In the genomic region with DNA sequence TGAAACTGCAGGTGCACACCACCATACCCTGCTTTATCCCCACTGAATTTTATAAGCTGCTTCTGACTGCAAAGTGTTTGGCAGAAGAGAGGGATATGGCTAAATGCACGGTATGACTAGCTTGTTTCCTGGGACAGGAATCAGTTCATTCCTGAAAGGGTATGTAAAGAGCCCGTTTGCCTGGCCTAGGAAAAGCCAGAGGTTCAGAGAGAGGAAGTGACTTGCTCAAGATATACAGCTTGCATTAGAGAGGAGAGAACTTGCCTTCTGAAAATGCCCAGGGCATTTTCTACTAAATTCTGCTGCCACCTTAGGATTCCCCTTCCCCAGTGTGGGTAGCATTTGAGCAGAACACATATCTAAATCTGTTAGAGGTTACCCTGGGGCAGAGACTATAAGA, we compare ENCODE assay signal across 9 cellular contexts. TPM values are rescaled to one million over a fixed set of nuclear protein-coding genes. Genes with fewer than 3 reads are reported as not detected.
DNase-seq lines count a peak whose midpoint lies in the region; ATAC-seq, FAIRE-seq and TF ChIP-seq lines count a peak whose summit lies in the region.
"Had no signal": no experiment of that assay in that cellular context is flagged by ENCODE, and none has a peak within 500 bp of the region (broad histone marks: within the 10 kb centered on the region; RNA-seq: fewer than 3 reads in every experiment).

No MANE protein-coding gene starts in this region.

- H3K4me1 ChIP-seq in H1 (replicated peaks in 1 of 4; ENCODE audit: control insufficient read depth in 3 of 4, insufficient read depth in 4 of 4, low read length in 3 of 4): peaks cover 10 to 30% (median 20%) of the 10 kb centered on the region in 4 experiments

- no peak overlapping the region for H2AFZ ChIP-seq in H1 (ENCODE audit: low read length)

- CTCF ChIA-PET in H1 (lab: Charles Lee; ENCODE audit: partially characterized antibody): interaction anchor here (1.1 to 3.5 kb wide), 5 partner anchors 9 to 96 kb away, joined by 3 to 13 read pairs (median 4); no protein-coding TSS in a partner anchor
- CTCF ChIA-PET in activated CD4-positive, alpha-beta memory T cell treated with anti-CD3 and anti-CD28 coated beads, Interleukin-2, amount 10 ng/mL, durations not matched to agents 7 days and 5 days (lab: Charles Lee): no interaction called here

- H3K36me3 ChIP-seq in H1 (ENCODE audit: control insufficient read depth in 2 of 4, insufficient read depth in 4 of 4, low read length in 3 of 4): no peaks in the 10 kb centered on the region

- no peaks in the 10 kb centered on the region for H4K20me1 ChIP-seq in H1 (replicated peaks in 1 of 2; ENCODE audit: control insufficient read depth in 1 of 2, insufficient read depth in 2 of 2, low read length in 2 of 2)

- no peaks in the 10 kb centered on the region for H3K36me3 Mint-ChIP-seq in osteocyte (ENCODE audit: unreplicated experiment)
- H3K36me3 Mint-ChIP-seq in activated CD4-positive, alpha-beta memory T cell treated with anti-CD3 and anti-CD28 coated beads, Interleukin-2, amount 10 ng/mL, durations not matched to agents 7 days and 5 days (ENCODE audit: low read depth): no peaks in the 10 kb centered on the region

- no peak overlapping the region; the same call in 1 of the 2 replicates for H2AK5ac ChIP-seq in H1 (ENCODE audit: low read depth, low read length)

- no peak for TF ChIP-seq RAD21 in H1 (IDR thresholded peaks at IDR 0.05 in 1 of 2, conservative IDR thresholded peaks at IDR 0.05 in 1 of 2; ENCODE audit: low read depth in 2 of 2, low read length in 2 of 2)

- H3K27me3 ChIP-seq in H1 (replicated peaks in 1 of 4; ENCODE audit: control insufficient read depth in 3 of 4, extremely low read depth in 1 of 4, insufficient read depth in 3 of 4, low read length in 3 of 4): no peaks in the 10 kb centered on the region

- TF ChIP-seq POLR2A in H1 (IDR thresholded peaks at IDR 0.05; ENCODE audit: control extremely low read depth in 1 of 2, low read depth in 2 of 2, low read length in 2 of 2): no peak

- H3K27me3 Mint-ChIP-seq in osteocyte (ENCODE audit: unreplicated experiment): no peaks in the 10 kb centered on the region
- H3K27me3 Mint-ChIP-seq in activated CD4-positive, alpha-beta memory T cell treated with anti-CD3 and anti-CD28 coated beads, Interleukin-2, amount 10 ng/mL, durations not matched to agents 7 days and 5 days: peaks cover 7% of the 10 kb centered on the region

- H3K4ac ChIP-seq in H1 (replicated peaks; ENCODE audit: insufficient read length, low read depth, low read length): peak overlapping the region; percentile 4

- TF ChIP-seq CTCF in H1 (IDR thresholded peaks at IDR 0.05; ENCODE audit: control extremely low read depth in 1 of 3, insufficient read depth in 1 of 3, low read depth in 1 of 3, low read length in 3 of 3): no peak
- no peak for TF ChIP-seq CTCF in osteocyte (IDR thresholded peaks at IDR 0.05)
- no peak for TF ChIP-seq CTCF in GM20000 (IDR thresholded peaks at IDR 0.05; ENCODE audit: extremely low read depth, missing control alignments)

- peak overlapping the region; percentile 89; the same call in 1 of the 2 replicates for H2BK5ac ChIP-seq in H1 (ENCODE audit: low read depth, low read length)

- H3K27ac Mint-ChIP-seq in osteocyte (ENCODE audit: unreplicated experiment): peak overlapping the region; percentile 80
- H3K27ac Mint-ChIP-seq in activated CD4-positive, alpha-beta memory T cell treated with anti-CD3 and anti-CD28 coated beads, Interleukin-2, amount 10 ng/mL, durations not matched to agents 7 days and 5 days: no peak overlapping the region

- no peaks in the 10 kb centered on the region for H3K9me3 Mint-ChIP-seq in osteocyte (ENCODE audit: unreplicated experiment)
- no peaks in the 10 kb centered on the region for H3K9me3 Mint-ChIP-seq in activated CD4-positive, alpha-beta memory T cell treated with anti-CD3 and anti-CD28 coated beads, Interleukin-2, amount 10 ng/mL, durations not matched to agents 7 days and 5 days

- peak overlapping the region; percentile 23; the same call in 1 of the 2 replicates for H2BK20ac ChIP-seq in H1 (ENCODE audit: low read length)

- H3K4me3 ChIP-seq in H1 (ENCODE audit: extremely low read depth in 1 of 4, insufficient read depth in 2 of 4, low read depth in 3 of 4, low read length in 4 of 4): peak overlapping the region in 3 of 4 experiments; percentile 26 to 41 (median 35); a peak in 5 of 8 replicates

- H3K23ac ChIP-seq in H1 (ENCODE audit: insufficient read length): no peak overlapping the region

- H3K4me3 Mint-ChIP-seq in osteocyte (ENCODE audit: unreplicated experiment): no peak overlapping the region
- no peak overlapping the region for H3K4me3 Mint-ChIP-seq in activated CD4-positive, alpha-beta memory T cell treated with anti-CD3 and anti-CD28 coated beads, Interleukin-2, amount 10 ng/mL, durations not matched to agents 7 days and 5 days

- H3K27ac ChIP-seq in H1 (ENCODE audit: low read depth, low read length): no peak overlapping the region; the same call in 1 of the 2 replicates

- H3K79me2 ChIP-seq in H1 (ENCODE audit: control insufficient read depth in 1 of 2, insufficient read depth in 2 of 2, low read length in 2 of 2): no peaks in the 10 kb centered on the region

- POLR2A ChIA-PET in H1 (lab: Charles Lee; ENCODE audit: partially characterized antibody): interaction anchor here (0.9 to 4.5 kb wide), 15 partner anchors 9 to 226 kb away, joined by 3 to 51 read pairs (median 5); a partner anchor contains a TSS
- POLR2A ChIA-PET in activated CD4-positive, alpha-beta memory T cell treated with anti-CD3 and anti-CD28 coated beads, Interleukin-2, amount 10 ng/mL, durations not matched to agents 7 days and 5 days (lab: Charles Lee): no interaction called here

- no peak overlapping the region for H3K9ac ChIP-seq in H1 (replicated peaks in 1 of 4; ENCODE audit: extremely low read depth in 1 of 4, low read depth in 3 of 4, low read length in 3 of 4)

- H4K91ac ChIP-seq in H1 (replicated peaks; ENCODE audit: insufficient read length, low read length): no peak overlapping the region

- peak overlapping the region; percentile 51 for H4K5ac ChIP-seq in H1 (ENCODE audit: insufficient read length, low read depth, low read length)

- peak overlapping the region; percentile 8 for H2BK120ac ChIP-seq in H1 (replicated peaks; ENCODE audit: low read depth, low read length)

- H3K9me3 ChIP-seq in H1 (ENCODE audit: insufficient read depth in 2 of 2, low read depth in 1 of 2, low read length in 1 of 2): no peaks in the 10 kb centered on the region

- no peak overlapping the region; the same call in none of the 2 replicates for H2BK12ac ChIP-seq in H1 (ENCODE audit: low read depth, low read length)

- 40% methylated on average over 2 of the region's 2 CpGs; no CpG with 5 or more reads in 1 of the 2 experiments for WGBS in H1 (ENCODE audit: extremely low coverage in 1 of 2, insufficient coverage in 1 of 2, insufficient read length in 1 of 2, insufficient replicate concordance in 2 of 2, low coverage in 1 of 2, low lambda C conversion rate in 2 of 2, missing lambda C conversion rate in 1 of 2), 2 experiments

- DNase-seq in KG1 (lab: John Stamatoyannopoulos, UW) (peak; percentile 71), H1 (ENCODE audit: low read depth in 1 of 2, low spot score in 2 of 2) (no peak), osteocyte (ENCODE audit: extremely low spot score, unreplicated experiment) (no peak), NCI-H2196 treated with DMSO at 0.1 percent for 48 hours (lab: John Stamatoyannopoulos, UW; ENCODE audit: unreplicated experiment) (no peak), GM20000 (ENCODE audit: low spot score) (no peak)
- no peak for DNase-seq in activated naive CD4-positive, alpha-beta T cell treated with anti-CD3 and anti-CD28 coated beads, Interleukin-2, amount 50 U/mL, for 16 hours
- no peak for DNase-seq in activated CD4-positive, alpha-beta memory T cell treated with anti-CD3 and anti-CD28 coated beads, Interleukin-2, amount 10 ng/mL, durations not matched to agents 7 days and 5 days
- DNase-seq: activated CD4-positive, alpha-beta T cell treated with anti-CD3 and anti-CD28 coated beads, Interleukin-2, amount 50 U/mL, for 1 hour had no signal

- no peak overlapping the region for H4K8ac ChIP-seq in H1 (ENCODE audit: extremely low read depth, insufficient read depth, low read length)

- no peak for TF ChIP-seq EP300 in H1 (IDR thresholded peaks at IDR 0.05; ENCODE audit: borderline replicate concordance in 1 of 2, low read depth in 2 of 2, low read length in 2 of 2)

- peak overlapping the region; percentile 61 to 64 for H3K4me2 ChIP-seq in H1 (ENCODE audit: insufficient read depth in 1 of 2, low read depth in 2 of 2, low read length in 2 of 2)

- peak overlapping the region; percentile 53; the same call in 1 of the 2 replicates for H2BK15ac ChIP-seq in H1 (ENCODE audit: low read length)

- H3K18ac ChIP-seq in H1 (ENCODE audit: extremely low read depth, low read length): 0 out of 2 replicates have a peak overlapping the region, but pooled peaks have one; percentile 88

- FAIRE-seq in H1 (lab: Jason Lieb, UNC): no peak

- no peak overlapping the region for H3K14ac ChIP-seq in H1 (ENCODE audit: insufficient read length)

- H3K4me1 Mint-ChIP-seq in osteocyte (ENCODE audit: unreplicated experiment): peaks cover 21% of the 10 kb centered on the region
- peaks cover 3% of the 10 kb centered on the region for H3K4me1 Mint-ChIP-seq in activated CD4-positive, alpha-beta memory T cell treated with anti-CD3 and anti-CD28 coated beads, Interleukin-2, amount 10 ng/mL, durations not matched to agents 7 days and 5 days

- H3K56ac ChIP-seq in H1 (replicated peaks; ENCODE audit: insufficient read length, low read depth, low read length): no peak overlapping the region

- H3K23me2 ChIP-seq in H1 (ENCODE audit: low read depth, low read length): peaks cover 4% of the 10 kb centered on the region; the same call in 1 of the 2 replicates

- no peaks in the 10 kb centered on the region for H3K79me1 ChIP-seq in H1 (ENCODE audit: low read depth, low read length)

- peak; percentile 11 for ATAC-seq in GM18909 (IDR thresholded peaks at IDR 0.05; ENCODE audit: poor library complexity, unreplicated experiment)

TF ChIP-seq in H1, 55 proteins besides CTCF, POLR2A, EP300 and RAD21 (continues in another document):
- TF ChIP-seq HDAC6 (IDR thresholded peaks at IDR 0.05; ENCODE audit: low read depth, low read length): no peak

RNA-seq across cellular contexts. Expression of a gene that starts 0.7 kb away (rescaled TPM):
- 52.5 and 54.3 TPM in 2 replicates for total RNA-seq in H1 (2021; fragmentation: NEBNext Ultra II Directional; extraction: Animal tissue kit (Norgen Biotek cat#: 25700))
- 14.4 and 19.3 TPM in 2 replicates for polyA plus RNA-seq in H1 (2011; rRNA removed)
- polyA plus RNA-seq in H1 (2011; cell fraction: cytosol; rRNA removed): 23.1 TPM
- 17.0 TPM for polyA plus RNA-seq in H1 (2011; cell fraction: nucleus; rRNA removed)
- 24.0 to 35.0 TPM (median 27.9 TPM) in 4 replicates for polyA plus RNA-seq in H1 (2012, experiment 1 of 2)
- polyA plus RNA-seq in H1 (2012, experiment 2 of 2): 3.7 TPM
- 38.9 TPM for polyA plus RNA-seq in H1 (2013, experiment 1 of 2)
- 43.7 TPM for polyA plus RNA-seq in H1 (2013, experiment 2 of 2)
- 77.9 and 94.2 TPM in 2 replicates for polyA minus RNA-seq in H1 (2011; rRNA and poly(A)+ RNA removed)
- polyA minus RNA-seq in H1 (2011; cell fraction: cytosol; rRNA and poly(A)+ RNA removed): 36.0 TPM
- polyA minus RNA-seq in H1 (2011; cell fraction: nucleus; rRNA and poly(A)+ RNA removed): 104 TPM
- total RNA-seq in osteocyte: 0.19 and 0.21 TPM in 2 replicates
- total RNA-seq in activated CD4-positive, alpha-beta memory T cell treated with anti-CD3 and anti-CD28 coated beads, Interleukin-2, amount 10 ng/mL, durations not matched to agents 7 days and 5 days: 1 to 10 TPM; 3.0 to 3.1 TPM

Comparison
In these comparisons a context has a peak if more than half of its experiments do, and no peak if none do; other contexts are left out.
1. RNA of a gene that starts 0.7 kb away (total RNA-seq): 52.5 to 54.3 TPM in H1; 3.0 to 3.1 TPM in activated CD4-positive, alpha-beta memory T cell treated with anti-CD3 and anti-CD28 coated beads, Interleukin-2, amount 10 ng/mL, durations not matched to agents 7 days and 5 days and 0.19 to 0.21 TPM in osteocyte; every median in the first group is over 10 times any median in the second.